8 cellular contexts compared by ENCODE assay signal in the genomic region with DNA sequence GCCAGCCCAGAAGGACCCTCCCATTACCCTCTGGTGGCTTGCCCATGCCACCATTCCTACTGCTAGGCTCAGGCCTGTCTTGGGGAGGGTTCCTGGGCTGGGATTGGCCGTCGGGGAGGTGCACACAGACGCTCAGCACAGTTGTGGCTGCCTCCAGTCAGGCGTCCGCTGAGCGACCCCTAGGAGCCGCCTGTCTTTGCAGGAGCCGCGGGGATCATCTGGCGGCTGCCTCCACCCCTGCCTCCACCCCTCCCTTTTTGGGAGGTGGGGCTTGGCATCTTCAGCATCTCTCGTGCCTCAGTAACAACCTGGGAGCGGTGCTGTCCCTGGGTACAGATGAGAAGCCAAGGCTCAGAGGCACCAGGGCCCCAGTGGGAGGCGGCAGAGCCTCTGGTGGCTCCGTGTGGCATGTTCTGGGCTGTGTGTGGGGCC. TPM values are rescaled to one million over a fixed set of nuclear protein-coding genes. Genes with fewer than 3 reads are reported as not detected.
A peak's percentile ranks its signal among the peaks of the same experiment; 100 is the strongest.
DNase-seq lines count a peak whose midpoint lies in the region; ATAC-seq and TF ChIP-seq lines count a peak whose summit lies in the region.

No MANE protein-coding gene starts in this region.

- CTCF ChIA-PET in naive thymus-derived CD4-positive, alpha-beta T cell (lab: Charles Lee): interaction anchor here (0.6 kb wide), 1 partner anchor 78 kb away, joined by 3 read pairs; no protein-coding TSS in a partner anchor

- H3K9me3 ChIP-seq in osteoblast (ENCODE audit: low read depth, low read length): no peaks in the 10 kb centered on the region
- H3K9me3 ChIP-seq in naive thymus-derived CD4-positive, alpha-beta T cell (ENCODE audit: control insufficient read depth in 2 of 3, low read length in 3 of 3): no peaks in the 10 kb centered on the region

- H3K27ac Mint-ChIP-seq in activated naive CD8-positive, alpha-beta T cell treated with anti-CD3 and anti-CD28 coated beads for 36 hours: no peak overlapping the region
- H3K27ac Mint-ChIP-seq in naive thymus-derived CD4-positive, alpha-beta T cell: no peak overlapping the region

- no peaks in the 10 kb centered on the region for H3K27me3 ChIP-seq in osteoblast (ENCODE audit: insufficient read depth, low read length)
- H3K27me3 ChIP-seq in naive thymus-derived CD4-positive, alpha-beta T cell (ENCODE audit: control insufficient read depth in 2 of 2, insufficient read depth in 2 of 2, low read length in 2 of 2): no peaks in the 10 kb centered on the region

- H3K27me3 Mint-ChIP-seq in activated naive CD8-positive, alpha-beta T cell treated with anti-CD3 and anti-CD28 coated beads for 36 hours: no peaks in the 10 kb centered on the region
- H3K27me3 Mint-ChIP-seq in naive thymus-derived CD4-positive, alpha-beta T cell: no peaks in the 10 kb centered on the region

- H3K36me3 Mint-ChIP-seq in activated naive CD8-positive, alpha-beta T cell treated with anti-CD3 and anti-CD28 coated beads for 36 hours: no peaks in the 10 kb centered on the region
- no peaks in the 10 kb centered on the region for H3K36me3 Mint-ChIP-seq in naive thymus-derived CD4-positive, alpha-beta T cell

- DNase-seq in Caki2 (ENCODE audit: low read depth) (peak; percentile 84), NCI-H345 (lab: John Stamatoyannopoulos, UW) (peak; percentile 89), epithelial cell of proximal tubule (ENCODE audit: low read depth) (no peak), osteoblast (ENCODE audit: insufficient read length, low spot score, missing footprints) (peak; percentile 96), T-helper 1 cell (no peak)
- DNase-seq in activated naive CD8-positive, alpha-beta T cell treated with anti-CD3 and anti-CD28 coated beads for 36 hours: no peak
- no peak for DNase-seq in naive thymus-derived CD4-positive, alpha-beta T cell

- no peak overlapping the region for H3K4me3 Mint-ChIP-seq in activated naive CD8-positive, alpha-beta T cell treated with anti-CD3 and anti-CD28 coated beads for 36 hours
- no peak overlapping the region for H3K4me3 Mint-ChIP-seq in naive thymus-derived CD4-positive, alpha-beta T cell

- no peak overlapping the region for H3K4me3 ChIP-seq in epithelial cell of proximal tubule (ENCODE audit: low read depth, low read length)
- no peak overlapping the region for H3K4me3 ChIP-seq in osteoblast (ENCODE audit: insufficient read depth, low read length)
- no peak overlapping the region for H3K4me3 ChIP-seq in naive thymus-derived CD4-positive, alpha-beta T cell (ENCODE audit: low read length)

- no peaks in the 10 kb centered on the region for H3K9me3 Mint-ChIP-seq in activated naive CD8-positive, alpha-beta T cell treated with anti-CD3 and anti-CD28 coated beads for 36 hours
- no peaks in the 10 kb centered on the region for H3K9me3 Mint-ChIP-seq in naive thymus-derived CD4-positive, alpha-beta T cell

- H3K4me1 Mint-ChIP-seq in activated naive CD8-positive, alpha-beta T cell treated with anti-CD3 and anti-CD28 coated beads for 36 hours: no peaks in the 10 kb centered on the region
- H3K4me1 Mint-ChIP-seq in naive thymus-derived CD4-positive, alpha-beta T cell: peaks cover 0 to 18% (median 5%) of the 10 kb centered on the region in 7 donors

- H3K36me3 ChIP-seq in osteoblast (ENCODE audit: insufficient read depth, low read length): no peaks in the 10 kb centered on the region
- no peaks in the 10 kb centered on the region for H3K36me3 ChIP-seq in naive thymus-derived CD4-positive, alpha-beta T cell (ENCODE audit: control insufficient read depth in 2 of 3, insufficient read depth in 3 of 3, low read length in 3 of 3)

- ATAC-seq in GM21723 (IDR thresholded peaks at IDR 0.05; ENCODE audit: unreplicated experiment): no peak
- ATAC-seq in naive thymus-derived CD4-positive, alpha-beta T cell: no peak

- POLR2A ChIA-PET in naive thymus-derived CD4-positive, alpha-beta T cell (lab: Charles Lee): no interaction called here

- in situ Hi-C loops in Caki2 (cut with HindIII; ENCODE audit: low pct_unique_long_range_greater_than_20kb, low sequenced_read_pairs): no loop called here

- intact Hi-C loops in naive thymus-derived CD4-positive, alpha-beta T cell (cut with micrococcal nuclease): no loop called here

- H3K4me1 ChIP-seq in osteoblast (ENCODE audit: insufficient read depth, low read length): peaks cover 21% of the 10 kb centered on the region
- no peaks in the 10 kb centered on the region for H3K4me1 ChIP-seq in naive thymus-derived CD4-positive, alpha-beta T cell (ENCODE audit: control insufficient read depth in 2 of 2, insufficient read depth in 2 of 2, low read length in 2 of 2)

- H3K27ac ChIP-seq in osteoblast (ENCODE audit: low read depth, low read length): peak overlapping the region; percentile 51
- H3K27ac ChIP-seq in naive thymus-derived CD4-positive, alpha-beta T cell (ENCODE audit: low read depth, low read length): no peak overlapping the region

- peaks cover 87% of the 10 kb centered on the region for H4K20me1 ChIP-seq in osteoblast (ENCODE audit: insufficient read depth, low read length)

- H3K4me2 ChIP-seq in osteoblast (ENCODE audit: insufficient read depth, low read length): peak overlapping the region; percentile 51

- TF ChIP-seq CTCF in epithelial cell of proximal tubule (conservative IDR thresholded peaks at IDR 0.05; ENCODE audit: low read depth, low read length) (peak; percentile 13), osteoblast (IDR thresholded peaks at IDR 0.05; ENCODE audit: extremely low read depth, low read depth, low read length) (no peak)

- peaks cover 98% of the 10 kb centered on the region for H3K79me2 ChIP-seq in osteoblast (ENCODE audit: insufficient read depth, low read length)

- H2AFZ ChIP-seq in osteoblast (ENCODE audit: low read length): no peak overlapping the region

RNA-seq across cellular contexts. Expression of a gene that starts 39.6 kb away (rescaled TPM):
- total RNA-seq in Caki2 (2014; rRNA removed; shearing (Covaris generic); ENCODE audit: low replicate concordance): 20.6 and 27.4 TPM in 2 replicates
- total RNA-seq in epithelial cell of proximal tubule: 8.4 and 19.1 TPM in 2 replicates
- 25.3 and 26.4 TPM in 2 replicates for total RNA-seq in osteoblast
- total RNA-seq in activated naive CD8-positive, alpha-beta T cell treated with anti-CD3 and anti-CD28 coated beads for 36 hours: 10 to 100 TPM; 11.0 to 11.4 TPM
- 10 to 100 TPM in 2 of 5 experiments, 1 to 10 TPM in 3; 5.9 to 59.5 (median 8.6) TPM for total RNA-seq in naive thymus-derived CD4-positive, alpha-beta T cell
- polyA plus RNA-seq in naive thymus-derived CD4-positive, alpha-beta T cell: under 1 TPM; 0.31 TPM

Comparison
In these comparisons a context has a peak if more than half of its experiments do, and no peak if none do; other contexts are left out.
1. DNase-seq: peak in Caki2 (single experiment), NCI-H345 (single experiment) and osteoblast (single experiment); none in epithelial cell of proximal tubule (single experiment), activated naive CD8-positive, alpha-beta T cell treated with anti-CD3 and anti-CD28 coated beads for 36 hours (single experiment), T-helper 1 cell (0 of 5) and naive thymus-derived CD4-positive, alpha-beta T cell (0 of 9).